Comparison of ENCODE assay signal across 22 cellular contexts in the genomic region with DNA sequence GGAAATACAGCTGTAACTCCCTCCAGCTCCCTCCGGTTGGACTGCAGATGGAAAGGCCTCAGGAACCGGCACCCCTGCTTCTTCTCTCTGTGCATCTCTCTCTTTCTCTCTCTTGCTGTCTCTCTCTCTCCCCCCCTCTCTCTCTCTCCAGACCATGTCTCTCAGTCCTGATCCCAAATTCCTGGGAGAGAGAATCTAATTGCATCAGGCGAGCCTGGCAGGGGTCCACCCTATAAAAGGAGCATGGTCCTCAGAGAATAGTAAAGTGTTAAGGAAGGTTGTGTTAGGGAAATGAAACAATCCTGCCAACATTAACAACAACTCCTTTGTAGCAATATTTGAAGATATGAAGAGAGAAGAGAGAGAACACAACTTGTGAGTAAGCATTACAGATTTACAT. TPM values are rescaled to one million over a fixed set of nuclear protein-coding genes. Genes with fewer than 3 reads are reported as not detected.
A peak's percentile ranks its signal among the peaks of the same experiment; 100 is the strongest.
DNase-seq lines count a peak whose midpoint lies in the region; ATAC-seq and TF ChIP-seq lines count a peak whose summit lies in the region.
"Had no signal": no experiment of that assay in that cellular context is flagged by ENCODE, and none has a peak within 500 bp of the region (broad histone marks: within the 10 kb centered on the region; RNA-seq: fewer than 3 reads in every experiment).

No MANE protein-coding gene starts in this region.

- no peaks in the 10 kb centered on the region for H3K4me1 ChIP-seq in left ventricle myocardium inferior
- H3K4me1 ChIP-seq in trophoblast cell (ENCODE audit: control insufficient read depth in 1 of 2, insufficient read depth in 2 of 2, low read length in 2 of 2), result peaks cover 0 to 6% of the 10 kb centered on the region in 2 experiments
- no peaks in the 10 kb centered on the region for H3K4me1 ChIP-seq in mucosa of descending colon (ENCODE audit: low read depth)

- H4K8ac ChIP-seq in trophoblast cell (ENCODE audit: low read depth, low read length), result no peak overlapping the region

- H3K4ac ChIP-seq in trophoblast cell (ENCODE audit: low read depth, low read length), result no peak overlapping the region

- peak overlapping the region; percentile 71 for H2BK12ac ChIP-seq in trophoblast cell (ENCODE audit: low read length)

- no peaks in the 10 kb centered on the region for H3K79me1 ChIP-seq in trophoblast cell (ENCODE audit: low read length)

- H3K14ac ChIP-seq in trophoblast cell (ENCODE audit: low read length), result no peak overlapping the region

- H2BK5ac ChIP-seq in trophoblast cell (ENCODE audit: low read depth, low read length, poor library complexity), result no peak overlapping the region

- H3K27me3 ChIP-seq in MG63, result no peaks in the 10 kb centered on the region
- no peaks in the 10 kb centered on the region for H3K27me3 ChIP-seq in left ventricle myocardium inferior (ENCODE audit: low read depth)
- H3K27me3 ChIP-seq in trophoblast cell (ENCODE audit: insufficient read depth, low read length), result no peaks in the 10 kb centered on the region

- no peak overlapping the region for H3K18ac ChIP-seq in trophoblast cell (ENCODE audit: low read length)

- no CpG with 5 or more reads among the region's 3 CpGs for WGBS in trophoblast cell (ENCODE audit: extremely low coverage, insufficient coverage, insufficient read length)

- ATAC-seq in mucosa of descending colon (no peak), GM18870 (IDR thresholded peaks at IDR 0.05; ENCODE audit: unreplicated experiment) (no peak)
- ATAC-seq: HepG2, K562 had no signal

- DNase-seq in EH (ENCODE audit: low read depth) (peak; percentile 75), MG63 (peak; percentile 22), left ventricle myocardium inferior (peak; percentile 26), trophoblast cell (no peak), mucosa of descending colon (no peak), NCI-H1092 (lab: John Stamatoyannopoulos, UW) (no peak)
- DNase-seq: GDM1, H9, MM.1S, NCI-H1048, NCI-H146, NCI-H2029, NCI-H2227 treated with DMSO at 0.1 percent for 48 hours, NCI-H510A treated with DMSO at 0.1 percent for 48 hours, NCI-H748 treated with DMSO at 0.1 percent for 48 hours, PC-9 had no signal

- no peak overlapping the region for H4K91ac ChIP-seq in trophoblast cell (ENCODE audit: low read depth, low read length)

- H4K12ac ChIP-seq in trophoblast cell (ENCODE audit: low read depth, low read length), result no peak overlapping the region

- intact Hi-C loops in left ventricle myocardium inferior (cut with micrococcal nuclease), result no loop called here
- intact Hi-C loops in mucosa of descending colon (cut with DNase I, micrococcal nuclease), result no loop called here

- no peak overlapping the region for H3K9ac ChIP-seq in trophoblast cell (ENCODE audit: low read length)

- no peak overlapping the region for H3K4me2 ChIP-seq in trophoblast cell (ENCODE audit: low read length)

- H3K36me3 ChIP-seq in MG63 (peaks cover 20% of the 10 kb centered on the region), left ventricle myocardium inferior (peaks cover 6% of the 10 kb centered on the region), trophoblast cell (ENCODE audit: control insufficient read depth in 1 of 2, insufficient read depth in 2 of 2, low read length in 2 of 2) (no peaks in the 10 kb centered on the region), mucosa of descending colon (ENCODE audit: low read depth) (no peaks in the 10 kb centered on the region)

- no peak overlapping the region for H2AFZ ChIP-seq in trophoblast cell (ENCODE audit: insufficient read depth, low read length, poor library complexity)

- H3K4me3 ChIP-seq in MG63, result no peak overlapping the region
- no peak overlapping the region for H3K4me3 ChIP-seq in left ventricle myocardium inferior
- H3K4me3 ChIP-seq in trophoblast cell (ENCODE audit: low read depth, low read length), result no peak overlapping the region
- no peak overlapping the region for H3K4me3 ChIP-seq in mucosa of descending colon
- H3K4me3 ChIP-seq: K562, PC-9 had no signal

- no peak overlapping the region for H3K23ac ChIP-seq in trophoblast cell (ENCODE audit: low read length)

- H3K79me2 ChIP-seq in trophoblast cell (ENCODE audit: control insufficient read depth, insufficient read depth, low read length, poor library complexity), result no peaks in the 10 kb centered on the region

- H3K27ac ChIP-seq in left ventricle myocardium inferior (replicated peaks), result peak overlapping the region; percentile 7
- no peak overlapping the region for H3K27ac ChIP-seq in trophoblast cell (ENCODE audit: low read depth, low read length)
- H3K27ac ChIP-seq: C4-2B, RWPE1 had no signal

- no peak overlapping the region for H2AK5ac ChIP-seq in trophoblast cell (ENCODE audit: low read length)

- no peak overlapping the region for H2BK120ac ChIP-seq in trophoblast cell (ENCODE audit: insufficient read depth, low read length, poor library complexity)

- no peak for TF ChIP-seq CTCF in left ventricle myocardium inferior (IDR thresholded peaks at IDR 0.05; ENCODE audit: borderline replicate concordance)
- TF ChIP-seq CTCF in mucosa of descending colon (IDR thresholded peaks at IDR 0.05), result no peak

- H3K9me3 ChIP-seq in MG63 (no peaks in the 10 kb centered on the region), left ventricle myocardium inferior (replicated peaks) (peaks cover 10% of the 10 kb centered on the region), trophoblast cell (ENCODE audit: insufficient read depth, low read depth, low read length) (no peaks in the 10 kb centered on the region), mucosa of descending colon (peaks cover 5% of the 10 kb centered on the region)

RNA-seq across cellular contexts. Expression of a gene that starts 36.7 kb away (rescaled TPM):
- total RNA-seq in MG63 (2014; rRNA removed; shearing (Covaris generic); ENCODE audit: low replicate concordance), result 7.9 and 9.3 TPM in 2 replicates
- total RNA-seq in left ventricle myocardium inferior (8.5 TPM), mucosa of descending colon (1 to 10 TPM in 2 of 3 donors, not detected in 1; 1.3 to 3.5 TPM)
- 3.1 and 3.4 TPM in 2 replicates for polyA plus RNA-seq in trophoblast cell (2013)
- total RNA-seq: Daoy, HepG2, K562, PC-9 had no signal
- polyA plus RNA-seq: HepG2, K562 had no signal

Comparison
In these comparisons a context has a peak if more than half of its experiments do, and no peak if none do; other contexts are left out.
1. DNase-seq: peak in EH (single experiment), MG63 (single experiment) and left ventricle myocardium inferior (single experiment); none in trophoblast cell (0 of 2), mucosa of descending colon (0 of 3) and NCI-H1092 (single experiment).